Comparison of ENCODE assay signal across 8 cellular contexts in genomic region chrX:135421537-135421931, GRCh38. TPM values are rescaled to one million over a fixed set of nuclear protein-coding genes. Genes with fewer than 3 reads are reported as not detected.
DNase-seq lines count a peak whose midpoint lies in the region; ATAC-seq and TF ChIP-seq lines count a peak whose summit lies in the region.

No MANE protein-coding gene starts in this region.

- H3K27me3 Mint-ChIP-seq in Calu3 (ENCODE audit: unreplicated experiment) (peaks cover 35% of the 10 kb centered on the region), neural progenitor cell (ENCODE audit: insufficient read depth, low read depth) (peaks cover 4% of the 10 kb centered on the region)
- no peaks in the 10 kb centered on the region for H3K27me3 Mint-ChIP-seq in activated T-helper 17 cell treated with anti-CD3 and anti-CD28 coated beads, Interleukin-2, amount 50 U/mL, for 72 hours
- H3K27me3 Mint-ChIP-seq in stimulated activated naive CD8-positive, alpha-beta T cell treated with anti-CD3 and anti-CD28 coated beads, Interleukin-15, Interleukin-2, amounts not matched to agents 100 ng/mL and 50 ng/mL, for 24 hours, result no peaks in the 10 kb centered on the region

- H2AFZ ChIP-seq in neural progenitor cell (replicated peaks), result peak overlapping the region; percentile 44

- H3K79me2 ChIP-seq in neural progenitor cell (ENCODE audit: low read depth), result no peaks in the 10 kb centered on the region

- peak; percentile 90 for DNase-seq in Calu3
- peak; percentile 49 for DNase-seq in HuH-7.5 (ENCODE audit: low spot score)
- peak; percentile 78 to 93 (median 86) for DNase-seq in Peyer's patch
- DNase-seq in fibroblast of the aortic adventitia (ENCODE audit: low read depth), result peak; percentile 31
- peak; percentile 86 for DNase-seq in neural progenitor cell (ENCODE audit: low spot score)

- peak overlapping the region; percentile 41 to 59 (median 57) for H3K4me3 ChIP-seq in Peyer's patch
- H3K4me3 ChIP-seq in fibroblast of the aortic adventitia (ENCODE audit: low read depth, low read length), result peak overlapping the region; percentile 41
- H3K4me3 ChIP-seq in neural progenitor cell, result peak overlapping the region; percentile 46

- no peak overlapping the region for H3K9ac ChIP-seq in neural progenitor cell

- H3K9me3 Mint-ChIP-seq in Calu3 (ENCODE audit: low read depth, unreplicated experiment) (no peaks in the 10 kb centered on the region), neural progenitor cell (peaks cover 16% of the 10 kb centered on the region)
- H3K9me3 Mint-ChIP-seq in activated T-helper 17 cell treated with anti-CD3 and anti-CD28 coated beads, Interleukin-2, amount 50 U/mL, for 72 hours, result no peaks in the 10 kb centered on the region
- no peaks in the 10 kb centered on the region for H3K9me3 Mint-ChIP-seq in stimulated activated naive CD8-positive, alpha-beta T cell treated with anti-CD3 and anti-CD28 coated beads, Interleukin-15, Interleukin-2, amounts not matched to agents 100 ng/mL and 50 ng/mL, for 24 hours

- H3K27me3 ChIP-seq in Peyer's patch (no peaks in the 10 kb centered on the region), neural progenitor cell (peaks cover 9% of the 10 kb centered on the region)

- intact Hi-C loops in Calu3 (cut with micrococcal nuclease; ENCODE audit: unreplicated experiment), result no loop called here

- H3K4me3 Mint-ChIP-seq in Calu3 (ENCODE audit: low read depth, unreplicated experiment), result peak overlapping the region; percentile 46
- peak overlapping the region; percentile 72 for H3K4me3 Mint-ChIP-seq in activated T-helper 17 cell treated with anti-CD3 and anti-CD28 coated beads, Interleukin-2, amount 50 U/mL, for 72 hours
- peak overlapping the region; percentile 74 for H3K4me3 Mint-ChIP-seq in neural progenitor cell
- H3K4me3 Mint-ChIP-seq in stimulated activated naive CD8-positive, alpha-beta T cell treated with anti-CD3 and anti-CD28 coated beads, Interleukin-15, Interleukin-2, amounts not matched to agents 100 ng/mL and 50 ng/mL, for 24 hours, result peak overlapping the region; percentile 66

- H3K36me3 ChIP-seq in Peyer's patch (no peaks in the 10 kb centered on the region), neural progenitor cell (no peaks in the 10 kb centered on the region)

- H3K4me1 ChIP-seq in Peyer's patch (no peaks in the 10 kb centered on the region), neural progenitor cell (no peaks in the 10 kb centered on the region)

- no peaks in the 10 kb centered on the region for H3K9me3 ChIP-seq in Peyer's patch
- H3K9me3 ChIP-seq in neural progenitor cell (ENCODE audit: low read depth), result no peaks in the 10 kb centered on the region

- H3F3A ChIP-seq in neural progenitor cell (ENCODE audit: low read depth), result no peaks in the 10 kb centered on the region

- no peak for TF ChIP-seq POLR2A in Peyer's patch (IDR thresholded peaks at IDR 0.05)

- H3K27ac ChIP-seq in Peyer's patch (peak overlapping the region in 2 of 4 donors; percentile 30 to 38), neural progenitor cell (no peak overlapping the region)

- H3K36me3 Mint-ChIP-seq in Calu3 (ENCODE audit: insufficient read depth, unreplicated experiment), result peaks cover 6% of the 10 kb centered on the region
- no peaks in the 10 kb centered on the region for H3K36me3 Mint-ChIP-seq in activated T-helper 17 cell treated with anti-CD3 and anti-CD28 coated beads, Interleukin-2, amount 50 U/mL, for 72 hours (ENCODE audit: low read depth)
- no peaks in the 10 kb centered on the region for H3K36me3 Mint-ChIP-seq in neural progenitor cell
- no peaks in the 10 kb centered on the region for H3K36me3 Mint-ChIP-seq in stimulated activated naive CD8-positive, alpha-beta T cell treated with anti-CD3 and anti-CD28 coated beads, Interleukin-15, Interleukin-2, amounts not matched to agents 100 ng/mL and 50 ng/mL, for 24 hours (ENCODE audit: low read depth)

- CTCF ChIA-PET in Calu3 (lab: Charles Lee), result no interaction called here

- ATAC-seq in GM21529 (IDR thresholded peaks at IDR 0.05; ENCODE audit: unreplicated experiment), result peak; percentile 91
- ATAC-seq in activated T-helper 17 cell treated with anti-CD3 and anti-CD28 coated beads, Interleukin-2, amount 50 U/mL, for 72 hours (replicated peaks), result peak; percentile 92

- H3K4me1 Mint-ChIP-seq in Calu3 (ENCODE audit: low read depth, unreplicated experiment) (no peaks in the 10 kb centered on the region), neural progenitor cell (peaks cover 3% of the 10 kb centered on the region)
- peaks cover 3% of the 10 kb centered on the region for H3K4me1 Mint-ChIP-seq in activated T-helper 17 cell treated with anti-CD3 and anti-CD28 coated beads, Interleukin-2, amount 50 U/mL, for 72 hours
- H3K4me1 Mint-ChIP-seq in stimulated activated naive CD8-positive, alpha-beta T cell treated with anti-CD3 and anti-CD28 coated beads, Interleukin-15, Interleukin-2, amounts not matched to agents 100 ng/mL and 50 ng/mL, for 24 hours (ENCODE audit: low read depth), result peaks cover 6% of the 10 kb centered on the region

- no peak overlapping the region for H3K4me2 ChIP-seq in neural progenitor cell

- TF ChIP-seq CTCF in Calu3 (IDR thresholded peaks at IDR 0.05; ENCODE audit: unreplicated experiment) (no peak), Peyer's patch (IDR thresholded peaks at IDR 0.05) (no peak), fibroblast of the aortic adventitia (IDR thresholded peaks at IDR 0.05; ENCODE audit: insufficient read depth, low read length) (no peak), neural progenitor cell (IDR thresholded peaks at IDR 0.05) (no peak)

- H4K20me1 ChIP-seq in neural progenitor cell (ENCODE audit: low read depth), result no peaks in the 10 kb centered on the region

- H3K27ac Mint-ChIP-seq in Calu3 (ENCODE audit: unreplicated experiment), result no peak overlapping the region
- no peak overlapping the region for H3K27ac Mint-ChIP-seq in activated T-helper 17 cell treated with anti-CD3 and anti-CD28 coated beads, Interleukin-2, amount 50 U/mL, for 72 hours
- H3K27ac Mint-ChIP-seq in neural progenitor cell, result peak overlapping the region; percentile 38
- H3K27ac Mint-ChIP-seq in stimulated activated naive CD8-positive, alpha-beta T cell treated with anti-CD3 and anti-CD28 coated beads, Interleukin-15, Interleukin-2, amounts not matched to agents 100 ng/mL and 50 ng/mL, for 24 hours, result no peak overlapping the region

- no TSS peak for BruUV-seq in Calu3 (replicated peaks; lab: Mats Ljungman, UMichigan)

RNA-seq across cellular contexts. Expression of gene SMIM10L2A, which starts 0.2 kb away (rescaled TPM):
- total RNA-seq in Calu3 (2022) (1.2 and 1.3 TPM in 2 replicates), Peyer's patch (1 to 10 TPM in 1 of 4 donors, under 1 TPM in 1, not detected in 2; 0.35 to 1.2 TPM), fibroblast of the aortic adventitia (ENCODE audit: low replicate concordance) (0.09 and 0.33 TPM in 2 replicates), neural progenitor cell (ENCODE audit: low replicate concordance) (1.9 and 5.9 TPM in 2 replicates)
- under 1 TPM; 0.06 to 0.82 TPM for total RNA-seq in activated T-helper 17 cell treated with anti-CD3 and anti-CD28 coated beads, Interleukin-2, amount 50 U/mL, for 72 hours

Comparison
In these comparisons a context has a peak if more than half of its experiments do, and no peak if none do; other contexts are left out.
1. DNase-seq: peak in every context shown above with its lines; median percentile 90 in Calu3; 86 in Peyer's patch; 86 in neural progenitor cell; 49 in HuH-7.5; 31 in fibroblast of the aortic adventitia.